In genomic region chr10:124648738-124649137, GRCh38 we compare ENCODE assay signal across 1 cellular context.
A peak's percentile ranks its signal among the peaks of the same experiment; 100 is the strongest.
TF ChIP-seq lines count a peak whose summit lies in the region.

No MANE protein-coding gene starts in this region.

TF ChIP-seq in GM12878, 131 proteins besides CTCF, POLR2A, EP300 and RAD21 (continued from another document):
- 0 out of 2 replicates have a peak, but pooled peaks have one; percentile 21 for TF ChIP-seq RELB (IDR thresholded peaks at IDR 0.05; ENCODE audit: low read depth)
- 0 out of 2 replicates have a peak, but pooled peaks have one; percentile 23 for TF ChIP-seq GATAD2B (conservative IDR thresholded peaks at IDR 0.05; ENCODE audit: low read depth)
- no peak for TF ChIP-seq PKNOX1 (IDR thresholded peaks at IDR 0.05)
- 0 out of 2 replicates have a peak, but pooled peaks have one; percentile 21 for TF ChIP-seq RUNX3 (IDR thresholded peaks at IDR 0.05; ENCODE audit: low read length)
- peak; percentile 26; the same call in 1 of the 2 replicates for TF ChIP-seq CHD2 (IDR thresholded peaks at IDR 0.05; ENCODE audit: borderline replicate concordance, low read depth, low read length)
- peak; percentile 40; the same call in 1 of the 2 replicates for TF ChIP-seq ZNF687 (IDR thresholded peaks at IDR 0.05)
- TF ChIP-seq MEF2B (IDR thresholded peaks at IDR 0.05; ENCODE audit: partially characterized antibody, poor library complexity, severe bottlenecking): peak; percentile 26
- TF ChIP-seq BACH1 (IDR thresholded peaks at IDR 0.05; ENCODE audit: borderline replicate concordance): peak; percentile 57; the same call in 1 of the 2 replicates
- TF ChIP-seq RELA (IDR thresholded peaks at IDR 0.05; ENCODE audit: borderline replicate concordance, partially characterized antibody): no peak
- TF ChIP-seq IKZF1 (conservative IDR thresholded peaks at IDR 0.05): peak; percentile 36
- TF ChIP-seq ASH2L (IDR thresholded peaks at IDR 0.05; ENCODE audit: borderline replicate concordance, low read depth): no peak
- no peak for TF ChIP-seq ZBTB33 (IDR thresholded peaks at IDR 0.05)
- TF ChIP-seq TCF12 (IDR thresholded peaks at IDR 0.05; ENCODE audit: low read depth, low read length): peak; percentile 68; the same call in 1 of the 2 replicates
- no peak for TF ChIP-seq ZNF622 (IDR thresholded peaks at IDR 0.05)
- no peak for TF ChIP-seq MYC (IDR thresholded peaks at IDR 0.05; ENCODE audit: insufficient read depth, insufficient read length, insufficient replicate concordance, low read length, severe bottlenecking)
- TF ChIP-seq BHLHE40 (IDR thresholded peaks at IDR 0.05; ENCODE audit: borderline replicate concordance in 1 of 2, low read depth in 2 of 2, low read length in 1 of 2): peak; percentile 24 to 48; a peak in 2 of 4 replicates
